10 cellular contexts compared by ENCODE assay signal in genomic region chr11:99791354-99791753, GRCh38.
"Had no signal": no experiment of that assay in that cellular context is flagged by ENCODE, and none has a peak within 500 bp of the region (broad histone marks: within the 10 kb centered on the region; RNA-seq: fewer than 3 reads in every experiment).

No MANE protein-coding gene starts in this region.

- H3K27ac Mint-ChIP-seq: H9, HFFc6 had no signal

- DNase-seq: GM23248, GOT3, H7, H9, HCEC 1CT, HFFc6 had no signal

- FAIRE-seq: H1, H54 had no signal

- H3K36me3 ChIP-seq: HAP-1 had no signal

- H3K4me1 Mint-ChIP-seq: H9 had no signal

- ATAC-seq: HCT116 had no signal

- H3K9me3 Mint-ChIP-seq: H9 had no signal

- H2AFZ ChIP-seq: GM23248 had no signal

- H3K9me3 ChIP-seq: HAP-1 had no signal

- H3K4me3 Mint-ChIP-seq: H9, HFFc6 had no signal

- H3K4me1 ChIP-seq: HAP-1 had no signal

- H3K9ac ChIP-seq: GM23248 had no signal

- H3K27ac ChIP-seq: GM23248 had no signal

- H3K4me3 ChIP-seq: GM23248, HAP-1 had no signal
